10 cellular contexts compared by ENCODE assay signal in genomic region chr6:42387336-42387735, GRCh38.
DNase-seq lines count a peak whose midpoint lies in the region; ATAC-seq lines count a peak whose summit lies in the region.
"Had no signal": no experiment of that assay in that cellular context is flagged by ENCODE, and none has a peak within 500 bp of the region (broad histone marks: within the 10 kb centered on the region; RNA-seq: fewer than 3 reads in every experiment).

No MANE protein-coding gene starts in this region.

- POLR2A ChIA-PET in activated naive CD8-positive, alpha-beta T cell treated with anti-CD3 and anti-CD28 coated beads, Interleukin-2, amount 10 ng/mL, durations not matched to agents 7 days and 5 days (lab: Charles Lee) = interaction anchor here (1.5 kb wide), 1 partner anchor 20 kb away, joined by 4 read pairs; no protein-coding TSS in a partner anchor

- DNase-seq in activated CD4-positive, alpha-beta T cell treated with anti-CD3 and anti-CD28 coated beads for 4 hours = peak; percentile 45 to 50
- no peak for DNase-seq in activated CD4-positive, alpha-beta T cell treated with anti-CD3 and anti-CD28 coated beads, Interleukin-2, amount 50 U/mL, for 48 hours
- peak in 1 of 3 donors; percentile 33 for DNase-seq in T-helper 17 cell
- DNase-seq in activated naive CD8-positive, alpha-beta T cell treated with anti-CD3 and anti-CD28 coated beads, Interleukin-2, amount 10 ng/mL, durations not matched to agents 7 days and 5 days = no peak
- no peak for DNase-seq in stimulated activated effector memory CD8-positive, alpha-beta T cell treated with anti-CD3 and anti-CD28 coated beads, Interleukin-12 subunit alpha, Interleukin-12 subunit beta, amount 100 ng/mL, for 72 hours (ENCODE audit: low spot score in 2 of 2)
- no peak for DNase-seq in cerebellar nuclear complex (lab: John Stamatoyannopoulos, UW)
- no peak for DNase-seq in HK-2 (ENCODE audit: unreplicated experiment)
- DNase-seq: NCI-H446, SJCRH30 had no signal

- no peaks in the 10 kb centered on the region for H3K9me3 Mint-ChIP-seq in activated naive CD8-positive, alpha-beta T cell treated with anti-CD3 and anti-CD28 coated beads, Interleukin-2, amount 10 ng/mL, durations not matched to agents 7 days and 5 days
- no peaks in the 10 kb centered on the region for H3K9me3 Mint-ChIP-seq in stimulated activated effector memory CD8-positive, alpha-beta T cell treated with anti-CD3 and anti-CD28 coated beads, Interleukin-12 subunit alpha, Interleukin-12 subunit beta, amount 100 ng/mL, for 72 hours

- H3K27me3 Mint-ChIP-seq in T-helper 17 cell = no peaks in the 10 kb centered on the region
- no peaks in the 10 kb centered on the region for H3K27me3 Mint-ChIP-seq in activated naive CD8-positive, alpha-beta T cell treated with anti-CD3 and anti-CD28 coated beads, Interleukin-2, amount 10 ng/mL, durations not matched to agents 7 days and 5 days

- no peaks in the 10 kb centered on the region for H3K36me3 Mint-ChIP-seq in T-helper 17 cell (ENCODE audit: low read depth)
- H3K36me3 Mint-ChIP-seq in activated naive CD8-positive, alpha-beta T cell treated with anti-CD3 and anti-CD28 coated beads, Interleukin-2, amount 10 ng/mL, durations not matched to agents 7 days and 5 days = peaks cover 9% of the 10 kb centered on the region
- peaks cover 14% of the 10 kb centered on the region for H3K36me3 Mint-ChIP-seq in stimulated activated effector memory CD8-positive, alpha-beta T cell treated with anti-CD3 and anti-CD28 coated beads, Interleukin-12 subunit alpha, Interleukin-12 subunit beta, amount 100 ng/mL, for 72 hours

- H3K4me1 Mint-ChIP-seq in T-helper 17 cell = peaks cover 61% of the 10 kb centered on the region
- peaks cover 62% of the 10 kb centered on the region for H3K4me1 Mint-ChIP-seq in activated naive CD8-positive, alpha-beta T cell treated with anti-CD3 and anti-CD28 coated beads, Interleukin-2, amount 10 ng/mL, durations not matched to agents 7 days and 5 days
- H3K4me1 Mint-ChIP-seq in stimulated activated effector memory CD8-positive, alpha-beta T cell treated with anti-CD3 and anti-CD28 coated beads, Interleukin-12 subunit alpha, Interleukin-12 subunit beta, amount 100 ng/mL, for 72 hours = peaks cover 92% of the 10 kb centered on the region

- no peaks in the 10 kb centered on the region for H3K9me3 ChIP-seq in T-helper 17 cell (ENCODE audit: control insufficient read depth, low read length, poor library complexity, severe bottlenecking)
- H3K9me3 ChIP-seq: SJCRH30 had no signal

- H3K27ac Mint-ChIP-seq in T-helper 17 cell = peak overlapping the region; percentile 99
- H3K27ac Mint-ChIP-seq in activated naive CD8-positive, alpha-beta T cell treated with anti-CD3 and anti-CD28 coated beads, Interleukin-2, amount 10 ng/mL, durations not matched to agents 7 days and 5 days = peak overlapping the region; percentile 11
- peak overlapping the region; percentile 97 for H3K27ac Mint-ChIP-seq in stimulated activated effector memory CD8-positive, alpha-beta T cell treated with anti-CD3 and anti-CD28 coated beads, Interleukin-12 subunit alpha, Interleukin-12 subunit beta, amount 100 ng/mL, for 72 hours

- H3K4me3 Mint-ChIP-seq in T-helper 17 cell = peak overlapping the region; percentile 84
- peak overlapping the region; percentile 43 for H3K4me3 Mint-ChIP-seq in activated naive CD8-positive, alpha-beta T cell treated with anti-CD3 and anti-CD28 coated beads, Interleukin-2, amount 10 ng/mL, durations not matched to agents 7 days and 5 days
- H3K4me3 Mint-ChIP-seq in stimulated activated effector memory CD8-positive, alpha-beta T cell treated with anti-CD3 and anti-CD28 coated beads, Interleukin-12 subunit alpha, Interleukin-12 subunit beta, amount 100 ng/mL, for 72 hours = peak overlapping the region; percentile 55

- ATAC-seq in T-helper 17 cell (peak; percentile 86), HG02759 (IDR thresholded peaks at IDR 0.05; ENCODE audit: unreplicated experiment) (no peak)
- no peak for ATAC-seq in activated naive CD8-positive, alpha-beta T cell treated with anti-CD3 and anti-CD28 coated beads, Interleukin-2, amount 10 ng/mL, durations not matched to agents 7 days and 5 days (ENCODE audit: low read depth)
- no peak for ATAC-seq in stimulated activated effector memory CD8-positive, alpha-beta T cell treated with anti-CD3 and anti-CD28 coated beads, Interleukin-12 subunit alpha, Interleukin-12 subunit beta, amount 100 ng/mL, for 72 hours

Comparison
In these comparisons a context has a peak if more than half of its experiments do, and no peak if none do; other contexts are left out.
1. DNase-seq: peak in activated CD4-positive, alpha-beta T cell treated with anti-CD3 and anti-CD28 coated beads for 4 hours (2 of 2); none in activated CD4-positive, alpha-beta T cell treated with anti-CD3 and anti-CD28 coated beads, Interleukin-2, amount 50 U/mL, for 48 hours (0 of 2), activated naive CD8-positive, alpha-beta T cell treated with anti-CD3 and anti-CD28 coated beads, Interleukin-2, amount 10 ng/mL, durations not matched to agents 7 days and 5 days (single experiment), stimulated activated effector memory CD8-positive, alpha-beta T cell treated with anti-CD3 and anti-CD28 coated beads, Interleukin-12 subunit alpha, Interleukin-12 subunit beta, amount 100 ng/mL, for 72 hours (0 of 2), cerebellar nuclear complex (0 of 2) and HK-2 (single experiment).
2. H3K27ac Mint-ChIP-seq: peak in every context shown above with its lines; median percentile 99 in T-helper 17 cell; 97 in stimulated activated effector memory CD8-positive, alpha-beta T cell treated with anti-CD3 and anti-CD28 coated beads, Interleukin-12 subunit alpha, Interleukin-12 subunit beta, amount 100 ng/mL, for 72 hours; 11 in activated naive CD8-positive, alpha-beta T cell treated with anti-CD3 and anti-CD28 coated beads, Interleukin-2, amount 10 ng/mL, durations not matched to agents 7 days and 5 days.
3. Peak in every context shown above with its lines, with median percentiles within 50 percentile points of each other: H3K4me3 Mint-ChIP-seq.